Comparison of ENCODE assay signal across 8 cellular contexts in the genomic region with DNA sequence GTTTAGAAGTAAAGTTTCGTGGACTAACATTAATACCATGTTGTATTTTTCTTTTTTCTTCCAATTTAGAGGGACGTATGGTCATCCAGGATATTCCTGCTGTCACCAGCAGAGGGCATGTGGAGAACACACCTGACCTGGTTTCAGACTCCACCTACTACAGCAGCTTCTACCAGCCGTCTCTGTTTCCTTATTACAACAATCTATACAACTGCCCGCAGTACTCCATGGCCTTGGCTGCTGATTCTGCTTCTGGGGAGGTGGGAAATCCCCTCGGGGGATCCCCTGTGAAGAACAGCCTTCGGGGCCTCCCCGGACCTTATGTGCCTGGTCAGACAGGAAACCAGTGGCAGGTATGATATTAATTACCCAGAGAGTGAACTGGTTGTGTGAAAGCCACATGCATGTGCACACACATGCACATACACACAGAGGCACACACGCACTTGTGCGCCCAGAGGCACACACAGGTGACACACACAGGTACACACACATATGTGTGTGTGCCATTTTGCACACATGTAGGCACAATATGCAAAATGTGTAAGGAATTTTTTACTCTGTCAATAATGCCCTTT. TPM values are rescaled to one million over a fixed set of nuclear protein-coding genes. Genes with fewer than 3 reads are reported as not detected.
DNase-seq lines count a peak whose midpoint lies in the region; ATAC-seq and TF ChIP-seq lines count a peak whose summit lies in the region.

No MANE protein-coding gene starts in this region.

- CTCF ChIA-PET in activated CD4-positive, alpha-beta T cell treated with anti-CD3 and anti-CD28 coated beads for 36 hours (lab: Charles Lee) = interaction anchor here (0.7 to 3.5 kb wide), 14 partner anchors 19 to 1162 kb away, joined by 3 to 24 read pairs (median 4); no protein-coding TSS in a partner anchor

- no peak overlapping the region for H3K27ac Mint-ChIP-seq in activated CD4-positive, alpha-beta T cell treated with anti-CD3 and anti-CD28 coated beads for 36 hours
- no peak overlapping the region for H3K27ac Mint-ChIP-seq in mesothelial cell of epicardium
- no peak overlapping the region for H3K27ac Mint-ChIP-seq in stimulated activated effector memory CD8-positive, alpha-beta T cell treated with anti-CD3 and anti-CD28 coated beads, Interleukin-12 subunit alpha, Interleukin-12 subunit beta, amount 100 ng/mL, for 72 hours

- POLR2A ChIA-PET in activated CD4-positive, alpha-beta T cell treated with anti-CD3 and anti-CD28 coated beads for 36 hours (lab: Charles Lee) = no interaction called here

- peak; percentile 99 for ATAC-seq in HG03159 (IDR thresholded peaks at IDR 0.05; ENCODE audit: unreplicated experiment)
- ATAC-seq in activated CD4-positive, alpha-beta T cell treated with anti-CD3 and anti-CD28 coated beads for 36 hours = peak; percentile 99
- peak; percentile 98 for ATAC-seq in stimulated activated effector memory CD8-positive, alpha-beta T cell treated with anti-CD3 and anti-CD28 coated beads, Interleukin-12 subunit alpha, Interleukin-12 subunit beta, amount 100 ng/mL, for 72 hours

- no peak overlapping the region for H3K4me3 Mint-ChIP-seq in activated CD4-positive, alpha-beta T cell treated with anti-CD3 and anti-CD28 coated beads for 36 hours
- H3K4me3 Mint-ChIP-seq in mesothelial cell of epicardium = peak overlapping the region; percentile 33
- no peak overlapping the region for H3K4me3 Mint-ChIP-seq in stimulated activated effector memory CD8-positive, alpha-beta T cell treated with anti-CD3 and anti-CD28 coated beads, Interleukin-12 subunit alpha, Interleukin-12 subunit beta, amount 100 ng/mL, for 72 hours

- TF ChIP-seq CTCF in mesothelial cell of epicardium (IDR thresholded peaks at IDR 0.05; ENCODE audit: unreplicated experiment) = peak; percentile 93

- H3K4me1 Mint-ChIP-seq in activated CD4-positive, alpha-beta T cell treated with anti-CD3 and anti-CD28 coated beads for 36 hours = peaks cover 12% of the 10 kb centered on the region
- peaks cover 18% of the 10 kb centered on the region for H3K4me1 Mint-ChIP-seq in mesothelial cell of epicardium
- peaks cover 7% of the 10 kb centered on the region for H3K4me1 Mint-ChIP-seq in stimulated activated effector memory CD8-positive, alpha-beta T cell treated with anti-CD3 and anti-CD28 coated beads, Interleukin-12 subunit alpha, Interleukin-12 subunit beta, amount 100 ng/mL, for 72 hours

- H3K36me3 Mint-ChIP-seq in activated CD4-positive, alpha-beta T cell treated with anti-CD3 and anti-CD28 coated beads for 36 hours (ENCODE audit: low read depth) = no peaks in the 10 kb centered on the region
- no peaks in the 10 kb centered on the region for H3K36me3 Mint-ChIP-seq in mesothelial cell of epicardium
- no peaks in the 10 kb centered on the region for H3K36me3 Mint-ChIP-seq in stimulated activated effector memory CD8-positive, alpha-beta T cell treated with anti-CD3 and anti-CD28 coated beads, Interleukin-12 subunit alpha, Interleukin-12 subunit beta, amount 100 ng/mL, for 72 hours

- H3K27me3 Mint-ChIP-seq in activated CD4-positive, alpha-beta T cell treated with anti-CD3 and anti-CD28 coated beads for 36 hours = peaks cover 13% of the 10 kb centered on the region
- peaks cover 17% of the 10 kb centered on the region for H3K27me3 Mint-ChIP-seq in mesothelial cell of epicardium (ENCODE audit: low read depth)

- H3K9me3 Mint-ChIP-seq in activated CD4-positive, alpha-beta T cell treated with anti-CD3 and anti-CD28 coated beads for 36 hours (ENCODE audit: low read depth) = no peaks in the 10 kb centered on the region
- H3K9me3 Mint-ChIP-seq in mesothelial cell of epicardium = no peaks in the 10 kb centered on the region
- H3K9me3 Mint-ChIP-seq in stimulated activated effector memory CD8-positive, alpha-beta T cell treated with anti-CD3 and anti-CD28 coated beads, Interleukin-12 subunit alpha, Interleukin-12 subunit beta, amount 100 ng/mL, for 72 hours = no peaks in the 10 kb centered on the region

- intact Hi-C loops in activated CD4-positive, alpha-beta T cell treated with anti-CD3 and anti-CD28 coated beads for 36 hours (cut with DNase I, micrococcal nuclease) = loop anchor here (1.0 to 2.0 kb wide), 3 partner anchors 104 to 281 kb away; no protein-coding TSS in a partner anchor

- DNase-seq in CD1c-positive myeloid dendritic cell (ENCODE audit: extremely low spot score) = peak; percentile 77
- peak; percentile 67 for DNase-seq in GM19238 (ENCODE audit: insufficient read length, low spot score)
- DNase-seq in NCI-H345 treated with DMSO at 0.1 percent for 48 hours (lab: John Stamatoyannopoulos, UW; ENCODE audit: unreplicated experiment) = peak; percentile 31
- peak; percentile 79 for DNase-seq in activated CD4-positive, alpha-beta T cell treated with anti-CD3 and anti-CD28 coated beads for 36 hours
- peak; percentile 3 for DNase-seq in effector CD8-positive, alpha-beta T cell (lab: John Stamatoyannopoulos, UW)
- DNase-seq in mesothelial cell of epicardium (ENCODE audit: low spot score in 2 of 2, unreplicated experiment in 2 of 2) = peak; percentile 32 to 62
- DNase-seq in stimulated activated effector memory CD8-positive, alpha-beta T cell treated with anti-CD3 and anti-CD28 coated beads, Interleukin-12 subunit alpha, Interleukin-12 subunit beta, amount 100 ng/mL, for 72 hours (ENCODE audit: low spot score in 2 of 2) = peak; percentile 18 to 73

RNA-seq across cellular contexts. Expression of gene DMRT1, which starts 52.4 kb away (rescaled TPM):
- not detected for total RNA-seq in activated CD4-positive, alpha-beta T cell treated with anti-CD3 and anti-CD28 coated beads for 36 hours
- 0.16 TPM in 1 of 3 replicates, not detected in the others for total RNA-seq in mesothelial cell of epicardium

Comparison
In these comparisons a context has a peak if more than half of its experiments do, and no peak if none do; other contexts are left out.
1. Peak in every context shown above with its lines: DNase-seq and ATAC-seq.
2. DNase-seq: peak in every context shown above with its lines; median percentile 79 in activated CD4-positive, alpha-beta T cell treated with anti-CD3 and anti-CD28 coated beads for 36 hours; 77 in CD1c-positive myeloid dendritic cell; 67 in GM19238; 47 in mesothelial cell of epicardium; 46 in stimulated activated effector memory CD8-positive, alpha-beta T cell treated with anti-CD3 and anti-CD28 coated beads, Interleukin-12 subunit alpha, Interleukin-12 subunit beta, amount 100 ng/mL, for 72 hours; 31 in NCI-H345 treated with DMSO at 0.1 percent for 48 hours; 3 in effector CD8-positive, alpha-beta T cell.